24 cellular contexts compared by ENCODE assay signal in genomic region chr4:152217896-152218295, GRCh38.
"Had no signal": no experiment of that assay in that cellular context is flagged by ENCODE, and none has a peak within 500 bp of the region (broad histone marks: within the 10 kb centered on the region; RNA-seq: fewer than 3 reads in every experiment).

No MANE protein-coding gene starts in this region.

- H3K36me3 Mint-ChIP-seq: stimulated activated naive B cell treated with anti-CD40 and anti-IgM and Interleukin-4, amounts not matched to agents 10 μg/mL and 1 μg/mL and 100 μg/mL, for 72 hours had no signal

- H3K27ac Mint-ChIP-seq: mesothelial cell of epicardium; naive B cell; natural killer cell treated with Interleukin-12 subunit alpha and Interleukin-12 subunit beta and Interleukin-15 and Interleukin-18, amount 100 ng/mL, for 72 hours; stimulated activated naive B cell treated with anti-CD40 and anti-IgM and Interleukin-4, amounts not matched to agents 10 μg/mL and 1 μg/mL and 100 μg/mL, for 72 hours; stimulated activated naive CD8-positive, alpha-beta T cell treated with anti-CD3 and anti-CD28 coated beads, Interleukin-15, Interleukin-2, amounts not matched to agents 100 ng/mL and 50 ng/mL, for 24 hours had no signal

- H3K27me3 Mint-ChIP-seq: naive B cell; stimulated activated naive B cell treated with anti-CD40 and anti-IgM and Interleukin-4, amounts not matched to agents 10 μg/mL and 1 μg/mL and 100 μg/mL, for 72 hours; stimulated activated naive CD8-positive, alpha-beta T cell treated with anti-CD3 and anti-CD28 coated beads, Interleukin-15, Interleukin-2, amounts not matched to agents 100 ng/mL and 50 ng/mL, for 24 hours had no signal

- DNase-seq: cortex of kidney; effector CD4-positive, alpha-beta T cell; foreskin fibroblast; gastrocnemius medialis; head of caudate nucleus; kidney; left lung; mesenchymal stem cell; mucosa of descending colon; naive B cell; pancreas; retina; right lobe of liver; small intestine; stimulated activated CD4-positive, alpha-beta T cell treated with anti-CD3 and anti-CD28 coated beads, Interleukin-15, amount 100 ng/mL, for 24 hours; stimulated activated CD4-positive, alpha-beta T cell treated with anti-CD3 and anti-CD28 coated beads, Interleukin-2, amount 100 ng/mL, for 48 hours; stimulated activated naive B cell treated with anti-CD40 and anti-IgM and Interleukin-4, amounts not matched to agents 10 μg/mL and 1 μg/mL and 100 μg/mL, for 72 hours; thyroid gland; trophoblast cell had no signal

- H3K4me3 ChIP-seq: gastrocnemius medialis, left lung, mucosa of descending colon, pancreas, right lobe of liver, suprapubic skin, thyroid gland, vagina had no signal

- H3K4me1 Mint-ChIP-seq: naive B cell; stimulated activated naive B cell treated with anti-CD40 and anti-IgM and Interleukin-4, amounts not matched to agents 10 μg/mL and 1 μg/mL and 100 μg/mL, for 72 hours had no signal

- H3K36me3 ChIP-seq: gastrocnemius medialis, left lung, pancreas, right lobe of liver, suprapubic skin, thyroid gland, vagina had no signal

- H3K4me1 ChIP-seq: gastrocnemius medialis, left lung, pancreas, right lobe of liver, suprapubic skin, thyroid gland, vagina had no signal

- H3K9me3 ChIP-seq: gastrocnemius medialis, mucosa of descending colon, pancreas, right lobe of liver, suprapubic skin, thyroid gland, vagina had no signal

- H3K27me3 ChIP-seq: gastrocnemius medialis, left lung, pancreas, right lobe of liver, suprapubic skin, thyroid gland, vagina had no signal

- H3K27ac ChIP-seq: gastrocnemius medialis, left lung, pancreas, right lobe of liver, suprapubic skin, thyroid gland, vagina had no signal

- H3K9me3 Mint-ChIP-seq: natural killer cell treated with Interleukin-12 subunit alpha and Interleukin-12 subunit beta and Interleukin-15 and Interleukin-18, amount 100 ng/mL, for 72 hours had no signal

- H3K4me3 Mint-ChIP-seq: mesothelial cell of epicardium; natural killer cell treated with Interleukin-12 subunit alpha and Interleukin-12 subunit beta and Interleukin-15 and Interleukin-18, amount 100 ng/mL, for 72 hours; stimulated activated naive B cell treated with anti-CD40 and anti-IgM and Interleukin-4, amounts not matched to agents 10 μg/mL and 1 μg/mL and 100 μg/mL, for 72 hours; stimulated activated naive CD8-positive, alpha-beta T cell treated with anti-CD3 and anti-CD28 coated beads, Interleukin-15, Interleukin-2, amounts not matched to agents 100 ng/mL and 50 ng/mL, for 24 hours had no signal
